ENCODE assay signal across 29 cellular contexts in the genomic region with DNA sequence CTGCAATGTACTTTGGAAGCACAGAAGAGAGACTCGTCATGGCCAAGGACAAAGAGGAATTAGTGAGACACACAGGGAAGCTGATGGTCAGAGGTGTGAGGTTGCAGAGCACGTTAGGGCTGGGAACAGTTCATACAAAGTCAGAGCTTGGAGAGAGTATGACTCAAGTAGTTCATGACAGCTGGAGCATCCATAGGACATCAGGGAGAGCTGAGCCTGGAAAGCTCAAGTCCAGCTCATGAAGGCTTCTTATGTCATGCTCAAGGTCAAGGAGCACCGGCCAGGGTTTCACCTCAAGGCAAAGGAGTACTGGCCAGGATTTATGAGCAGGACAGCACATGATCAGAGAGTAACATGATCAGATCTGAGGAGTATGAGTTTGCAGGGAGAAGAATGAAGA.
"Had no signal": no experiment of that assay in that cellular context is flagged by ENCODE, and none has a peak within 500 bp of the region (broad histone marks: within the 10 kb centered on the region; RNA-seq: fewer than 3 reads in every experiment).

No MANE protein-coding gene starts in this region.

- H3K36me3 ChIP-seq: left lung, lower lobe of right lung, neural progenitor cell, neutrophil, right atrium auricular region, right lobe of liver, stomach, thyroid gland, transverse colon, upper lobe of left lung, vagina had no signal

- H3K9me3 Mint-ChIP-seq: natural killer cell; stimulated activated effector memory CD8-positive, alpha-beta T cell treated with anti-CD3 and anti-CD28 coated beads, Interleukin-12 subunit alpha, Interleukin-12 subunit beta, amount 100 ng/mL, for 72 hours had no signal

- H3K4me3 ChIP-seq: left lung, lower lobe of right lung, neural progenitor cell, right atrium auricular region, right lobe of liver, skin epidermis, stomach, testis, thyroid gland, transverse colon, upper lobe of left lung, vagina had no signal

- H3K27ac ChIP-seq: left lung, lower lobe of right lung, neural progenitor cell, neutrophil, parathyroid adenoma, right atrium auricular region, right lobe of liver, skin epidermis, stomach, testis, thyroid gland, transverse colon, upper lobe of left lung, vagina had no signal

- H3K9me3 ChIP-seq: left lung, lower lobe of right lung, neutrophil, right atrium auricular region, right lobe of liver, stomach, testis, thyroid gland, transverse colon, upper lobe of left lung, vagina had no signal

- H3K4me1 Mint-ChIP-seq: naive B cell, natural killer cell had no signal

- H3K36me3 Mint-ChIP-seq: naive B cell; natural killer cell; neural progenitor cell; stimulated activated effector memory CD8-positive, alpha-beta T cell treated with anti-CD3 and anti-CD28 coated beads, Interleukin-12 subunit alpha, Interleukin-12 subunit beta, amount 100 ng/mL, for 72 hours had no signal

- H3K27me3 ChIP-seq: left lung, right atrium auricular region, right lobe of liver, testis, thyroid gland, upper lobe of left lung, vagina had no signal

- DNase-seq: hippocampal formation; kidney glomerular epithelial cell; left cardiac atrium; left lung; lower lobe of right lung; mesenchymal stem cell; naive B cell; natural killer cell; nephron progenitor cell; occipital lobe; right lobe of liver; stimulated activated CD4-positive, alpha-beta T cell treated with anti-CD3 and anti-CD28 coated beads, Interleukin-12 subunit alpha, Interleukin-12 subunit beta, amount 100 ng/mL, for 4 hours; stimulated activated CD4-positive, alpha-beta T cell treated with anti-CD3 and anti-CD28 coated beads, Interleukin-15, amount 100 ng/mL, for 24 hours; stimulated activated CD4-positive, alpha-beta T cell treated with anti-CD3 and anti-CD28 coated beads, Interleukin-2, amount 100 ng/mL, for 24 hours; stimulated activated CD4-positive, alpha-beta T cell treated with anti-CD3 and anti-CD28 coated beads, Interleukin-4, amount 100 ng/mL, for 24 hours; stimulated activated naive CD4-positive, alpha-beta T cell; stomach; testis; thyroid gland; transverse colon; upper lobe of left lung had no signal

- H3K27ac Mint-ChIP-seq: natural killer cell; nephron progenitor cell; neural progenitor cell; stimulated activated effector memory CD8-positive, alpha-beta T cell treated with anti-CD3 and anti-CD28 coated beads, Interleukin-12 subunit alpha, Interleukin-12 subunit beta, amount 100 ng/mL, for 72 hours had no signal

- H3K4me3 Mint-ChIP-seq: naive B cell; natural killer cell; nephron progenitor cell; neural progenitor cell; stimulated activated effector memory CD8-positive, alpha-beta T cell treated with anti-CD3 and anti-CD28 coated beads, Interleukin-12 subunit alpha, Interleukin-12 subunit beta, amount 100 ng/mL, for 72 hours had no signal

- FAIRE-seq: keratinocyte had no signal

- H3K4me1 ChIP-seq: left lung, lower lobe of right lung, parathyroid adenoma, right lobe of liver, stomach, thyroid gland, transverse colon, upper lobe of left lung had no signal

- ATAC-seq: left cardiac atrium; lower lobe of right lung; natural killer cell; right lobe of liver; stimulated activated effector memory CD8-positive, alpha-beta T cell treated with anti-CD3 and anti-CD28 coated beads, Interleukin-12 subunit alpha, Interleukin-12 subunit beta, amount 100 ng/mL, for 72 hours had no signal
